Comparison of ENCODE assay signal across 21 cellular contexts in genomic region chr3:73213906-73214305, GRCh38.
"Had no signal": no experiment of that assay in that cellular context is flagged by ENCODE, and none has a peak within 500 bp of the region (broad histone marks: within the 10 kb centered on the region; RNA-seq: fewer than 3 reads in every experiment).

No MANE protein-coding gene starts in this region.

- H3K36me3 Mint-ChIP-seq: activated naive CD4-positive, alpha-beta T cell treated with anti-CD3 and anti-CD28 coated beads, Interleukin-2, amount 50 U/mL, for 24 hours; neural progenitor cell had no signal

- H3K4me1 Mint-ChIP-seq: activated CD4-positive, alpha-beta memory T cell treated with anti-CD3 and anti-CD28 coated beads, Interleukin-2, amount 10 ng/mL, durations not matched to agents 7 days and 5 days; activated CD4-positive, alpha-beta T cell treated with anti-CD3 and anti-CD28 coated beads for 36 hours; activated naive CD4-positive, alpha-beta T cell treated with anti-CD3 and anti-CD28 coated beads, Interleukin-2, amount 50 U/mL, for 24 hours; central memory CD8-positive, alpha-beta T cell; naive B cell; neural progenitor cell; stimulated activated naive CD8-positive, alpha-beta T cell treated with anti-CD3 and anti-CD28 coated beads, Interleukin-15, amount 100 ng/mL, for 72 hours had no signal

- H3K27ac Mint-ChIP-seq: activated CD4-positive, alpha-beta memory T cell treated with anti-CD3 and anti-CD28 coated beads, Interleukin-2, amount 10 ng/mL, durations not matched to agents 7 days and 5 days; activated CD4-positive, alpha-beta T cell treated with anti-CD3 and anti-CD28 coated beads for 36 hours; activated naive CD4-positive, alpha-beta T cell treated with anti-CD3 and anti-CD28 coated beads, Interleukin-2, amount 50 U/mL, for 24 hours; naive B cell; neural progenitor cell; stimulated activated naive CD8-positive, alpha-beta T cell treated with anti-CD3 and anti-CD28 coated beads, Interleukin-15, amount 100 ng/mL, for 72 hours had no signal

- H3K27ac ChIP-seq: brain microvascular endothelial cell, coronary artery, esophagus squamous epithelium, gastrocnemius medialis, heart right ventricle, neural progenitor cell, right lobe of liver, testis, upper lobe of right lung had no signal

- H3K4me2 ChIP-seq: neural progenitor cell had no signal

- FAIRE-seq: endothelial cell of umbilical vein had no signal

- H3K9me3 ChIP-seq: esophagus squamous epithelium, gastrocnemius medialis, heart right ventricle, right lobe of liver, testis, upper lobe of right lung had no signal

- H3K4me1 ChIP-seq: esophagus squamous epithelium, gastrocnemius medialis, neural progenitor cell, right lobe of liver, testis, upper lobe of right lung had no signal

- H3K4me3 Mint-ChIP-seq: activated CD4-positive, alpha-beta memory T cell treated with anti-CD3 and anti-CD28 coated beads, Interleukin-2, amount 10 ng/mL, durations not matched to agents 7 days and 5 days; activated CD4-positive, alpha-beta T cell treated with anti-CD3 and anti-CD28 coated beads for 36 hours; activated naive CD4-positive, alpha-beta T cell treated with anti-CD3 and anti-CD28 coated beads, Interleukin-2, amount 50 U/mL, for 24 hours; activated T-cell treated with anti-CD3 and anti-CD28 coated beads, Interleukin-2, amount 50 U/mL, for 4 hours; central memory CD8-positive, alpha-beta T cell; naive B cell; neural progenitor cell; stimulated activated naive CD8-positive, alpha-beta T cell treated with anti-CD3 and anti-CD28 coated beads, Interleukin-15, amount 100 ng/mL, for 72 hours had no signal

- H2AFZ ChIP-seq: neural progenitor cell had no signal

- H3K36me3 ChIP-seq: brain microvascular endothelial cell, esophagus squamous epithelium, gastrocnemius medialis, heart right ventricle, neural progenitor cell, right lobe of liver, upper lobe of right lung had no signal

- H3K27me3 Mint-ChIP-seq: activated CD4-positive, alpha-beta memory T cell treated with anti-CD3 and anti-CD28 coated beads, Interleukin-2, amount 10 ng/mL, durations not matched to agents 7 days and 5 days; central memory CD8-positive, alpha-beta T cell had no signal

- H3K27me3 ChIP-seq: brain microvascular endothelial cell, esophagus squamous epithelium, gastrocnemius medialis, heart right ventricle, neural progenitor cell, right lobe of liver, testis, upper lobe of right lung had no signal

- ATAC-seq: activated CD4-positive, alpha-beta T cell treated with anti-CD3 and anti-CD28 coated beads for 36 hours; activated T-cell treated with anti-CD3 and anti-CD28 coated beads, Interleukin-2, amount 50 U/mL, for 4 hours; gastrocnemius medialis; heart right ventricle; left colon; right lobe of liver; stimulated activated naive CD8-positive, alpha-beta T cell treated with anti-CD3 and anti-CD28 coated beads, Interleukin-15, amount 100 ng/mL, for 72 hours; upper lobe of right lung had no signal

- H3K9me3 Mint-ChIP-seq: activated CD4-positive, alpha-beta memory T cell treated with anti-CD3 and anti-CD28 coated beads, Interleukin-2, amount 10 ng/mL, durations not matched to agents 7 days and 5 days; activated naive CD4-positive, alpha-beta T cell treated with anti-CD3 and anti-CD28 coated beads, Interleukin-2, amount 50 U/mL, for 24 hours; activated T-cell treated with anti-CD3 and anti-CD28 coated beads, Interleukin-2, amount 50 U/mL, for 4 hours; central memory CD8-positive, alpha-beta T cell; stimulated activated naive CD8-positive, alpha-beta T cell treated with anti-CD3 and anti-CD28 coated beads, Interleukin-15, amount 100 ng/mL, for 72 hours had no signal

- DNase-seq: activated CD4-positive, alpha-beta memory T cell treated with anti-CD3 and anti-CD28 coated beads, Interleukin-2, amount 10 ng/mL, durations not matched to agents 7 days and 5 days; activated CD4-positive, alpha-beta T cell treated with anti-CD3 and anti-CD28 coated beads for 36 hours; activated effector memory CD4-positive, alpha-beta T cell treated with Interleukin-2 at 50 U/mL for 16 hours; activated T-cell treated with anti-CD3 and anti-CD28 coated beads, Interleukin-2, amount 50 U/mL, for 4 hours; brain microvascular endothelial cell; effector CD8-positive, alpha-beta T cell; esophagus squamous epithelium; gastrocnemius medialis; heart right ventricle; left colon; naive B cell; right lobe of liver; stimulated activated naive CD8-positive, alpha-beta T cell treated with anti-CD3 and anti-CD28 coated beads, Interleukin-15, amount 100 ng/mL, for 72 hours; T-helper 2 cell; testis; upper lobe of right lung had no signal

- H3K9ac ChIP-seq: neural progenitor cell had no signal

- H3K4me3 ChIP-seq: coronary artery, esophagus squamous epithelium, gastrocnemius medialis, heart right ventricle, neural progenitor cell, right lobe of liver, testis, upper lobe of right lung had no signal
